ENCODE assay signal across 9 cellular contexts in the genomic region with DNA sequence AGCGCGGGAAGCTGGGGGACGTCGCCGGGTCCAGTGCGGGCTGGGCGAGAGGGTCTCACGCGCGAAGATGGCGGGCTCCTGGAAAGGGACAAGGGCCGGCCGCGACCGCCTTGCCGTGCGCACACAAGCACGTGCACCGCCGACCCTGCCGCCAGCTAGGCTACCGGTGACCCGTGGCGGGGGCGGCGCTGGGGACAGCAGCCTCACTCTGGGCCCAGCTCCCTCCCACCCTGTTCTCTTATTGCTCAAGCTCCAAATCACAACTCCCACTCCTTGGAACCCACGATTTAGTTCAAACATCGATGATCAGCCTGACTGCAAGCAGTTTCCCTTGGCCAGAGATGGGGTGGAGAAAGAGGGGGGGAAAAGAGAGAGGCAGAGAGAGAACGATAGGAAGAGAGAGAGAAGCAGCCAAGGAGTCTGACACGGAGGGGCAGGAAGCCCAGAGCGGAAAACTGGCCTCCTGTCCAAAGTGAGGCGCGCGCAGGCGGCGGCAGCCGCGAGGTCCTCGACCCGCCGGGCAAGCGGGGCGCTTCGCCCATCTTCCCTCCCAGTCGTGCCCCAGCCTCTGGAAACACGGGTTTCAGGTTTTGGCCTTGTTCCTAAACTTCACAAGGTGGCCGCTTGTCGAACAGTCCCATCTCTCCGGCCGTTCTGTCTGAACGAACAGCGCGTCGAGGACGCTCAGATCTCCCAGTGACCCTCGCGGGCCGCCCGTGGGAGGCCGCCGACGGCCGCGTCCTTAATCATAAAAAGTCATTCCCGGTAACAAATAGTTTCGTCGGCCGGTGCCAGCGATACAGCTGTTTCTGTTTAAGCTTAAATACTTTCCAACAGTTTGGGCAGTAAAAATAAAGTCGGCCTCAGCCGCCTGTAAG. TPM values are rescaled to one million over a fixed set of nuclear protein-coding genes. Genes with fewer than 3 reads are reported as not detected.
A peak's percentile ranks its signal among the peaks of the same experiment; 100 is the strongest.
DNase-seq lines count a peak whose midpoint lies in the region; ATAC-seq and TF ChIP-seq lines count a peak whose summit lies in the region.
"Had no signal": no experiment of that assay in that cellular context is flagged by ENCODE, and none has a peak within 500 bp of the region (broad histone marks: within the 10 kb centered on the region; RNA-seq: fewer than 3 reads in every experiment).

No MANE protein-coding gene starts in this region.

- H3K36me3 ChIP-seq in KMS-11 (ENCODE audit: insufficient read depth): no peaks in the 10 kb centered on the region
- no peaks in the 10 kb centered on the region for H3K36me3 ChIP-seq in colonic mucosa
- H3K36me3 ChIP-seq: thyroid gland had no signal

- H3K9ac ChIP-seq in KMS-11 (peak overlapping the region; percentile 44; the same call in 1 of the 2 replicates), colonic mucosa (ENCODE audit: low read depth in 2 of 2, low read length in 2 of 2) (peak overlapping the region in 1 of 2 donors; percentile 63)

- H3K9me3 Mint-ChIP-seq in CD4-positive, alpha-beta T cell: no peaks in the 10 kb centered on the region
- peaks cover 8% of the 10 kb centered on the region for H3K9me3 Mint-ChIP-seq in nephron progenitor cell

- no peak for DNase-seq in CD4-positive, alpha-beta T cell
- DNase-seq in colonic mucosa: no peak
- peak; percentile 53 for DNase-seq in nephron progenitor cell
- DNase-seq in SW480 (ENCODE audit: low spot score): no peak
- no peak for DNase-seq in inferior parietal cortex (ENCODE audit: extremely low spot score)

- no peaks in the 10 kb centered on the region for H4K20me1 ChIP-seq in KMS-11 (ENCODE audit: insufficient read depth)

- intact Hi-C loops in CD4-positive, alpha-beta T cell (cut with DNase I, micrococcal nuclease): loop anchor here (5.0 kb wide), 3 partner anchors 39 to 1599 kb away; a partner anchor contains a TSS
- intact Hi-C loops in colonic mucosa (cut with DNase I): no loop called here

- no peak for ATAC-seq in CD4-positive, alpha-beta T cell (ENCODE audit: poor library complexity)
- ATAC-seq in GM18868 (IDR thresholded peaks at IDR 0.05; ENCODE audit: unreplicated experiment) (no peak), GM18861 (IDR thresholded peaks at IDR 0.05; ENCODE audit: unreplicated experiment) (no peak)

- H3K27ac Mint-ChIP-seq in CD4-positive, alpha-beta T cell: peak overlapping the region; percentile 68
- no peak overlapping the region for H3K27ac Mint-ChIP-seq in nephron progenitor cell

- H3K27ac ChIP-seq in CD4-positive, alpha-beta T cell (ENCODE audit: low read depth, low read length): no peak overlapping the region
- H3K27ac ChIP-seq in KMS-11: no peak overlapping the region
- no peak overlapping the region for H3K27ac ChIP-seq in colonic mucosa
- H3K27ac ChIP-seq: thyroid gland had no signal

- TF ChIP-seq CTCF in CD4-positive, alpha-beta T cell (IDR thresholded peaks at IDR 0.05): no peak
- TF ChIP-seq CTCF in KMS-11 (conservative IDR thresholded peaks at IDR 0.05; ENCODE audit: low read depth, low read length) (no peak), colonic mucosa (IDR thresholded peaks at IDR 0.05) (no peak), nephron progenitor cell (IDR thresholded peaks at IDR 0.05) (no peak)

- CTCF ChIA-PET in CD4-positive, alpha-beta T cell (lab: Charles Lee): interaction anchor here (1.4 kb wide), 1 partner anchor 9 kb away, joined by 4 read pairs; no protein-coding TSS in a partner anchor

- POLR2A ChIA-PET in CD4-positive, alpha-beta T cell (lab: Charles Lee): interaction anchor here (0.8 to 10.2 kb wide), 5 partner anchors 13 to 43 kb away, joined by 3 to 127 read pairs (median 17); a partner anchor contains a TSS

- H2AFZ ChIP-seq in KMS-11 (ENCODE audit: low read depth): peak overlapping the region; percentile 74

- peak overlapping the region; percentile 70; the same call in 1 of the 2 replicates for H3K4me2 ChIP-seq in KMS-11

- peaks cover 60% of the 10 kb centered on the region for H3K27me3 ChIP-seq in CD4-positive, alpha-beta T cell (ENCODE audit: control insufficient read depth, insufficient read depth, low read length)
- peaks cover 58% of the 10 kb centered on the region for H3K27me3 ChIP-seq in KMS-11 (ENCODE audit: insufficient read depth, low read depth)
- H3K27me3 ChIP-seq in colonic mucosa: peaks cover 59% of the 10 kb centered on the region

- H3K36me3 Mint-ChIP-seq in CD4-positive, alpha-beta T cell (ENCODE audit: low read depth): peaks cover 8% of the 10 kb centered on the region
- no peaks in the 10 kb centered on the region for H3K36me3 Mint-ChIP-seq in nephron progenitor cell (ENCODE audit: low read depth)

- H3K4me3 Mint-ChIP-seq in CD4-positive, alpha-beta T cell: peak overlapping the region; percentile 66
- H3K4me3 Mint-ChIP-seq in nephron progenitor cell: peak overlapping the region; percentile 70

- no peaks in the 10 kb centered on the region for H3K79me2 ChIP-seq in KMS-11 (ENCODE audit: insufficient read depth, low read depth)

- peaks cover 50% of the 10 kb centered on the region for H3K4me1 Mint-ChIP-seq in CD4-positive, alpha-beta T cell (ENCODE audit: low read depth)
- peaks cover 44% of the 10 kb centered on the region for H3K4me1 Mint-ChIP-seq in nephron progenitor cell

- no peaks in the 10 kb centered on the region for H3K9me3 ChIP-seq in CD4-positive, alpha-beta T cell (ENCODE audit: control insufficient read depth, low read length)
- H3K9me3 ChIP-seq in colonic mucosa: no peaks in the 10 kb centered on the region
- H3K9me3 ChIP-seq: thyroid gland had no signal

- H3K27me3 Mint-ChIP-seq in CD4-positive, alpha-beta T cell: peaks cover 54% of the 10 kb centered on the region
- peaks cover 88% of the 10 kb centered on the region for H3K27me3 Mint-ChIP-seq in nephron progenitor cell (ENCODE audit: low read depth, poor library complexity)

- H3K4me1 ChIP-seq in KMS-11 (ENCODE audit: low read depth, poor library complexity, severe bottlenecking): peaks cover 33% of the 10 kb centered on the region
- peaks cover 19% of the 10 kb centered on the region for H3K4me1 ChIP-seq in colonic mucosa

- H3K4me3 ChIP-seq in KMS-11 (IDR thresholded peaks at IDR 0.05; ENCODE audit: insufficient read depth, low read depth, low read length) (no peak overlapping the region), colonic mucosa (peak overlapping the region; percentile 70)

RNA-seq across cellular contexts. Expression of a gene that starts 1.7 kb away (rescaled TPM):
- total RNA-seq in CD4-positive, alpha-beta T cell: 1 to 10 TPM; 5.3 to 6.5 TPM
- 1 to 10 TPM; 5.0 to 8.1 TPM for total RNA-seq in colonic mucosa

RNA-seq across cellular contexts. Expression of a gene that starts 20.6 kb away (rescaled TPM):
- under 1 TPM in 1 of 2 experiments, not detected in 1; 0.31 TPM for total RNA-seq in CD4-positive, alpha-beta T cell
- total RNA-seq in colonic mucosa: 1 to 10 TPM; 2.1 to 4.0 TPM

RNA-seq across cellular contexts. Expression of a gene that starts 40.7 kb away (rescaled TPM):
- total RNA-seq in CD4-positive, alpha-beta T cell: 100 to 1,000 TPM; 196 to 202 TPM
- total RNA-seq in colonic mucosa: 10 to 100 TPM; 10.6 to 18.1 TPM

Comparison
In these comparisons a context has a peak if more than half of its experiments do, and no peak if none do; other contexts are left out.
1. RNA of a gene that starts 40.7 kb away (total RNA-seq): 196 to 202 TPM in CD4-positive, alpha-beta T cell; 10.6 to 18.1 TPM in colonic mucosa; every median in the first group is over 10 times any median in the second.